Comparison of ENCODE assay signal across 1 cellular context in the genomic region with DNA sequence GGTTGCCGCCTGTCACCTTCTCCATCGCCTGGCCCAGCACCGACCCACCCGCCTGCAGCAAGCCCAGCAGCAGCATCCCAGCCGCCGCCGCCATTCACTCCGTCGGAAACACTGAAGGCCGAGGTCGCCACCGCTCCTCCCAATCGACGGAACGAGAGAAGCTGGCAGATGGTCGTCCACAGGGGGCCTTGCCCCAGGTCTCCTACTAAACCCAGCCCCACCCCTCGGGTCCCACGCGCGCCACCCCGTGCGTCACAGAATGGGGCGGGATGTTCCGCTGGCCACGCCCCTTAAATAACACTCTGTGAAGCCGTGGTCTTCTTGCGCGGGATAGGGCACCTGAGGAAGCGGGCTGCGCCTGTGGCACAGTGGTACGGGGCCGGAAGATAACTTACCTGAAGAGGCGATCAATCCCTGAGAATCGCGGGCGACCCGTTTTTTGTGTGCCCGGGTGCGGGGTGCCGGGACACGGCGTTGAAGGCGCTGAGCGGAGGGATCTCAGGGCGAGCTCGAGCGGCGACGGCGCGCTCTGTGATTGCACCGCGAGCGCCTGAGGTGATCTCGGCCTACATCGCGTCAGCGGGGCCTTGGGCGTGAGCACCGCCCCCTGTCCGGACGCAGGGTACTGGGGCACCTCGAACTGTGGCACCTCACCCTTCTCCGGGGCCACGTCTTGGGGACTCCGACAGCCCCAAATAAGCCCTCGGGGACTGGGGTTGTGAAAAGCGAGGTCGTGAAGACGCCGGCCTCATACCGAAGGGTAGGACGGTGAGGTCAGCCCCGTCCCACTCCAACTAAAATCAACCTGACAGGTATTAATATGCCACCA.
TF ChIP-seq lines count a peak whose summit lies in the region.

Gene CYP51A1, minus strand, starts transcription at position 207 of the 829 bp plus-strand sequence. Its CDS starts 113 bp downstream, at position 94.

TF ChIP-seq in GM12878, 131 proteins besides CTCF, POLR2A, EP300 and RAD21 (continued from another document and continues in another):
- TF ChIP-seq, protein P1, sequence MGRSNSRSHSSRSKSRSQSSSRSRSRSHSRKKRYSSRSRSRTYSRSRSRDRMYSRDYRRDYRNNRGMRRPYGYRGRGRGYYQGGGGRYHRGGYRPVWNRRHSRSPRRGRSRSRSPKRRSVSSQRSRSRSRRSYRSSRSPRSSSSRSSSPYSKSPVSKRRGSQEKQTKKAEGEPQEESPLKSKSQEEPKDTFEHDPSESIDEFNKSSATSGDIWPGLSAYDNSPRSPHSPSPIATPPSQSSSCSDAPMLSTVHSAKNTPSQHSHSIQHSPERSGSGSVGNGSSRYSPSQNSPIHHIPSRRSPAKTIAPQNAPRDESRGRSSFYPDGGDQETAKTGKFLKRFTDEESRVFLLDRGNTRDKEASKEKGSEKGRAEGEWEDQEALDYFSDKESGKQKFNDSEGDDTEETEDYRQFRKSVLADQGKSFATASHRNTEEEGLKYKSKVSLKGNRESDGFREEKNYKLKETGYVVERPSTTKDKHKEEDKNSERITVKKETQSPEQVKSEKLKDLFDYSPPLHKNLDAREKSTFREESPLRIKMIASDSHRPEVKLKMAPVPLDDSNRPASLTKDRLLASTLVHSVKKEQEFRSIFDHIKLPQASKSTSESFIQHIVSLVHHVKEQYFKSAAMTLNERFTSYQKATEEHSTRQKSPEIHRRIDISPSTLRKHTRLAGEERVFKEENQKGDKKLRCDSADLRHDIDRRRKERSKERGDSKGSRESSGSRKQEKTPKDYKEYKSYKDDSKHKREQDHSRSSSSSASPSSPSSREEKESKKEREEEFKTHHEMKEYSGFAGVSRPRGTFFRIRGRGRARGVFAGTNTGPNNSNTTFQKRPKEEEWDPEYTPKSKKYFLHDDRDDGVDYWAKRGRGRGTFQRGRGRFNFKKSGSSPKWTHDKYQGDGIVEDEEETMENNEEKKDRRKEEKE (IDR thresholded peaks at IDR 0.05): no peak
- no peak for TF ChIP-seq ZNF24 (IDR thresholded peaks at IDR 0.05)
- peak; percentile 57 for TF ChIP-seq BACH1 (IDR thresholded peaks at IDR 0.05; ENCODE audit: borderline replicate concordance)
- no peak for TF ChIP-seq MEF2A (IDR thresholded peaks at IDR 0.05; ENCODE audit: insufficient read depth, low read depth, low read length)
- no peak for TF ChIP-seq STAT3 (IDR thresholded peaks at IDR 0.05; ENCODE audit: low read depth, low read length)
- no peak for TF ChIP-seq SMC3 (IDR thresholded peaks at IDR 0.05; ENCODE audit: borderline replicate concordance, low read length)
- TF ChIP-seq TAF1 (IDR thresholded peaks at IDR 0.05; ENCODE audit: borderline replicate concordance, low read depth, low read length): 0 out of 2 replicates have a peak, but pooled peaks have one; percentile 53
- TF ChIP-seq, protein P2, sequence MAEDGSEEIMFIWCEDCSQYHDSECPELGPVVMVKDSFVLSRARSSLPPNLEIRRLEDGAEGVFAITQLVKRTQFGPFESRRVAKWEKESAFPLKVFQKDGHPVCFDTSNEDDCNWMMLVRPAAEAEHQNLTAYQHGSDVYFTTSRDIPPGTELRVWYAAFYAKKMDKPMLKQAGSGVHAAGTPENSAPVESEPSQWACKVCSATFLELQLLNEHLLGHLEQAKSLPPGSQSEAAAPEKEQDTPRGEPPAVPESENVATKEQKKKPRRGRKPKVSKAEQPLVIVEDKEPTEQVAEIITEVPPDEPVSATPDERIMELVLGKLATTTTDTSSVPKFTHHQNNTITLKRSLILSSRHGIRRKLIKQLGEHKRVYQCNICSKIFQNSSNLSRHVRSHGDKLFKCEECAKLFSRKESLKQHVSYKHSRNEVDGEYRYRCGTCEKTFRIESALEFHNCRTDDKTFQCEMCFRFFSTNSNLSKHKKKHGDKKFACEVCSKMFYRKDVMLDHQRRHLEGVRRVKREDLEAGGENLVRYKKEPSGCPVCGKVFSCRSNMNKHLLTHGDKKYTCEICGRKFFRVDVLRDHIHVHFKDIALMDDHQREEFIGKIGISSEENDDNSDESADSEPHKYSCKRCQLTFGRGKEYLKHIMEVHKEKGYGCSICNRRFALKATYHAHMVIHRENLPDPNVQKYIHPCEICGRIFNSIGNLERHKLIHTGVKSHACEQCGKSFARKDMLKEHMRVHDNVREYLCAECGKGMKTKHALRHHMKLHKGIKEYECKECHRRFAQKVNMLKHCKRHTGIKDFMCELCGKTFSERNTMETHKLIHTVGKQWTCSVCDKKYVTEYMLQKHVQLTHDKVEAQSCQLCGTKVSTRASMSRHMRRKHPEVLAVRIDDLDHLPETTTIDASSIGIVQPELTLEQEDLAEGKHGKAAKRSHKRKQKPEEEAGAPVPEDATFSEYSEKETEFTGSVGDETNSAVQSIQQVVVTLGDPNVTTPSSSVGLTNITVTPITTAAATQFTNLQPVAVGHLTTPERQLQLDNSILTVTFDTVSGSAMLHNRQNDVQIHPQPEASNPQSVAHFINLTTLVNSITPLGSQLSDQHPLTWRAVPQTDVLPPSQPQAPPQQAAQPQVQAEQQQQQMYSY (CRISPR knock-in tag; IDR thresholded peaks at IDR 0.05): no peak
- TF ChIP-seq CEBPZ (IDR thresholded peaks at IDR 0.05; ENCODE audit: low read depth, low read length): no peak
- TF ChIP-seq MTA2 (IDR thresholded peaks at IDR 0.05; ENCODE audit: low read depth): peak; percentile 78
- no peak for TF ChIP-seq KAT2A (conservative IDR thresholded peaks at IDR 0.05; ENCODE audit: control insufficient read depth, low read depth, low read length)
- no peak for TF ChIP-seq SUZ12 (IDR thresholded peaks at IDR 0.05; ENCODE audit: unreplicated experiment)
- no peak; the same call in 1 of the 2 replicates for TF ChIP-seq TARDBP (IDR thresholded peaks at IDR 0.05; ENCODE audit: borderline replicate concordance)
- TF ChIP-seq NBN (IDR thresholded peaks at IDR 0.05): peak; percentile 99
- no peak for TF ChIP-seq WRNIP1 (IDR thresholded peaks at IDR 0.05; ENCODE audit: borderline replicate concordance, low read depth, low read length)
- no peak for TF ChIP-seq IRF4 (IDR thresholded peaks at IDR 0.05; ENCODE audit: low read depth, low read length)
- TF ChIP-seq MXI1 (IDR thresholded peaks at IDR 0.05; ENCODE audit: low read depth, low read length): peak; percentile 61; the same call in 1 of the 2 replicates
- peak; percentile 94 for TF ChIP-seq CREM (IDR thresholded peaks at IDR 0.05; ENCODE audit: low read depth)
- TF ChIP-seq NFIC (IDR thresholded peaks at IDR 0.05; ENCODE audit: low read depth, low read length): no peak
- TF ChIP-seq POU2F2 (IDR thresholded peaks at IDR 0.05; ENCODE audit: borderline replicate concordance, low read depth, low read length): peak; percentile 44; the same call in 2 of the 3 replicates
- no peak for TF ChIP-seq HSF1 (IDR thresholded peaks at IDR 0.05; ENCODE audit: low read depth, low read length)
- TF ChIP-seq, protein P3, sequence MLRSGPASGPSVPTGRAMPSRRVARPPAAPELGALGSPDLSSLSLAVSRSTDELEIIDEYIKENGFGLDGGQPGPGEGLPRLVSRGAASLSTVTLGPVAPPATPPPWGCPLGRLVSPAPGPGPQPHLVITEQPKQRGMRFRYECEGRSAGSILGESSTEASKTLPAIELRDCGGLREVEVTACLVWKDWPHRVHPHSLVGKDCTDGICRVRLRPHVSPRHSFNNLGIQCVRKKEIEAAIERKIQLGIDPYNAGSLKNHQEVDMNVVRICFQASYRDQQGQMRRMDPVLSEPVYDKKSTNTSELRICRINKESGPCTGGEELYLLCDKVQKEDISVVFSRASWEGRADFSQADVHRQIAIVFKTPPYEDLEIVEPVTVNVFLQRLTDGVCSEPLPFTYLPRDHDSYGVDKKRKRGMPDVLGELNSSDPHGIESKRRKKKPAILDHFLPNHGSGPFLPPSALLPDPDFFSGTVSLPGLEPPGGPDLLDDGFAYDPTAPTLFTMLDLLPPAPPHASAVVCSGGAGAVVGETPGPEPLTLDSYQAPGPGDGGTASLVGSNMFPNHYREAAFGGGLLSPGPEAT (IDR thresholded peaks at IDR 0.05; ENCODE audit: low read depth): peak; percentile 88
- TF ChIP-seq BHLHE40 (IDR thresholded peaks at IDR 0.05; ENCODE audit: borderline replicate concordance in 1 of 2, low read depth in 2 of 2, low read length in 1 of 2): peak; percentile 73 to 78
- no peak for TF ChIP-seq NRF1 (conservative IDR thresholded peaks at IDR 0.05; ENCODE audit: low read depth, low read length)
- TF ChIP-seq, protein P4, sequence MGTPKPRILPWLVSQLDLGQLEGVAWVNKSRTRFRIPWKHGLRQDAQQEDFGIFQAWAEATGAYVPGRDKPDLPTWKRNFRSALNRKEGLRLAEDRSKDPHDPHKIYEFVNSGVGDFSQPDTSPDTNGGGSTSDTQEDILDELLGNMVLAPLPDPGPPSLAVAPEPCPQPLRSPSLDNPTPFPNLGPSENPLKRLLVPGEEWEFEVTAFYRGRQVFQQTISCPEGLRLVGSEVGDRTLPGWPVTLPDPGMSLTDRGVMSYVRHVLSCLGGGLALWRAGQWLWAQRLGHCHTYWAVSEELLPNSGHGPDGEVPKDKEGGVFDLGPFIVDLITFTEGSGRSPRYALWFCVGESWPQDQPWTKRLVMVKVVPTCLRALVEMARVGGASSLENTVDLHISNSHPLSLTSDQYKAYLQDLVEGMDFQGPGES (IDR thresholded peaks at IDR 0.05): peak; percentile 41; the same call in 1 of the 2 replicates
- TF ChIP-seq SMARCA5 (IDR thresholded peaks at IDR 0.05): no peak
- peak; percentile 93 for TF ChIP-seq LARP7 (IDR thresholded peaks at IDR 0.05)
- peak; percentile 57; the same call in 1 of the 2 replicates for TF ChIP-seq E2F4 (IDR thresholded peaks at IDR 0.05; ENCODE audit: low read depth, low read length)
- TF ChIP-seq MYC (IDR thresholded peaks at IDR 0.05; ENCODE audit: insufficient read depth, insufficient read length, insufficient replicate concordance, low read length, severe bottlenecking): peak; percentile 25
- no peak for TF ChIP-seq SUPT20H (IDR thresholded peaks at IDR 0.05; ENCODE audit: borderline replicate concordance, control insufficient read depth, low read depth, low read length)
- peak; percentile 43; the same call in 1 of the 2 replicates for TF ChIP-seq YY1 (IDR thresholded peaks at IDR 0.05; ENCODE audit: low read depth, low read length)
- no peak for TF ChIP-seq KDM1A (IDR thresholded peaks at IDR 0.05; ENCODE audit: borderline replicate concordance)
- TF ChIP-seq GATAD2B (conservative IDR thresholded peaks at IDR 0.05; ENCODE audit: low read depth): peak; percentile 92
- TF ChIP-seq NR2C2 (IDR thresholded peaks at IDR 0.05; ENCODE audit: borderline replicate concordance, control insufficient read depth, insufficient read length, low read depth): no peak
- peak; percentile 48; the same call in 1 of the 2 replicates for TF ChIP-seq POLR2AphosphoS2 (IDR thresholded peaks at IDR 0.05; ENCODE audit: low read depth, low read length)
- peak; percentile 74 for TF ChIP-seq KLF5 (IDR thresholded peaks at IDR 0.05; ENCODE audit: partially characterized antibody)
- TF ChIP-seq SMAD1 (IDR thresholded peaks at IDR 0.05; ENCODE audit: low read depth, partially characterized antibody): peak; percentile 61
- no peak for TF ChIP-seq YBX1 (IDR thresholded peaks at IDR 0.05)
- no peak for TF ChIP-seq FOS (IDR thresholded peaks at IDR 0.05; ENCODE audit: borderline replicate concordance, extremely low read depth, insufficient read length)
- TF ChIP-seq IRF5 (IDR thresholded peaks at IDR 0.05; ENCODE audit: borderline replicate concordance): no peak
